3 cellular contexts compared by ENCODE assay signal in genomic region chr13:69817333-69817732, GRCh38.
"Had no signal": no experiment of that assay in that cellular context is flagged by ENCODE, and none has a peak within 500 bp of the region (broad histone marks: within the 10 kb centered on the region; RNA-seq: fewer than 3 reads in every experiment).

No MANE protein-coding gene starts in this region.

- H3K4me3 ChIP-seq: GM12878 had no signal

- DNase-seq: GDM1, GF-D8 had no signal

- ATAC-seq: GM12878 had no signal
